ENCODE assay signal across 8 cellular contexts in the genomic region with DNA sequence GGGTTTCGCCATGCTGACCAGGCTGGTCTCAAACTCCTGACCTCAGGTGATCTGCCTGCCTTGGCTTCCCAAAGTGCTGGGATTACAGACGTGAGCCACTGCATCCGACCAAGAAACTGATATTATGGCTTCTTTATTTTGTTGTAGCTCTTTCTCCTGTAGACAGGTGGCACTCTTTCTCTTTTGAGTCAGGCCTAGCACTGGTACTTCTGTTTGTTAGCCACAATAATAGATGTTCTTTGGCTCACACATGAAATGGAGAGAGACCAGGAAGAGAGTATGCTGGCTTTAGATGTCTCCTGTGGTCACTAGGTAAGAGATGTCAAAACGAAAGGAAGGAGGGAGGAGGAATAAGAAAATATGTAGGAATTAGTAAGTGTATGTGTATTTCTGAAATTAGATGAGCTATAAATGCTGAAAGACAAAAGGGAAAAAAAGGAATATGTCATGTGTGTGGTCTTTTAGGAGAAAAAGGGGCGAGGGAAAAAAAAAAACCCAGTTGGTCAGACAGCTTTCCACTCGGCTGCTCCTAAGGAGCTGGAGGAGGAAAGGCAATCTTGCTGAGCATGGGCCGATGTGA.
DNase-seq lines count a peak whose midpoint lies in the region; ATAC-seq and TF ChIP-seq lines count a peak whose summit lies in the region.

No MANE protein-coding gene starts in this region.

- H3K27me3 Mint-ChIP-seq in H9 (ENCODE audit: low read depth): no peaks in the 10 kb centered on the region

- H3K4ac ChIP-seq in H9 (ENCODE audit: low read depth, low read length): no peak overlapping the region

- DNase-seq in CD1c-positive myeloid dendritic cell (ENCODE audit: extremely low spot score) (peak; percentile 35), H9 (no peak), NT2/D1 (ENCODE audit: low read depth, low spot score) (peak; percentile 20), choroid plexus epithelial cell (ENCODE audit: low read depth) (peak; percentile 72), medulla oblongata (ENCODE audit: extremely low spot score) (peak; percentile 60), islet precursor cell (no peak)

- H3K4me1 ChIP-seq in H9 (ENCODE audit: insufficient read depth, low read length): no peaks in the 10 kb centered on the region
- H3K4me1 ChIP-seq in NT2/D1 (ENCODE audit: insufficient read depth, insufficient read length): no peaks in the 10 kb centered on the region

- 100% methylated on average over 1 of the region's 7 CpGs for WGBS in H9 (ENCODE audit: extremely low coverage, insufficient read length, low lambda C conversion rate)

- H2AK5ac ChIP-seq in H9 (ENCODE audit: insufficient read length, low read length): no peak overlapping the region

- H3K4me3 ChIP-seq in NT2/D1 (ENCODE audit: insufficient read length, low read depth): no peak overlapping the region
- H3K4me3 ChIP-seq in choroid plexus epithelial cell (ENCODE audit: low read depth, low read length): no peak overlapping the region

- no peaks in the 10 kb centered on the region for H3K79me2 ChIP-seq in H9 (ENCODE audit: insufficient read depth, low read length)

- H2BK120ac ChIP-seq in H9 (ENCODE audit: low read depth, low read length, poor library complexity, severe bottlenecking): no peak overlapping the region

- no peak overlapping the region for H3K56ac ChIP-seq in H9 (ENCODE audit: insufficient read length, low read depth, low read length)

- ATAC-seq in HG02840 (IDR thresholded peaks at IDR 0.05; ENCODE audit: low FRiP score, unreplicated experiment) (no peak), HG02798 (IDR thresholded peaks at IDR 0.05; ENCODE audit: poor library complexity, unreplicated experiment) (no peak)

- TF ChIP-seq CTCF in H9 (conservative IDR thresholded peaks at IDR 0.05) (peak; percentile 78), choroid plexus epithelial cell (conservative IDR thresholded peaks at IDR 0.05; ENCODE audit: low read depth, low read length) (peak; percentile 67)

- no peak overlapping the region for H2BK15ac ChIP-seq in H9 (ENCODE audit: low read depth, low read length)

- no peaks in the 10 kb centered on the region for H3K4me1 Mint-ChIP-seq in H9

- H4K20me1 ChIP-seq in H9 (ENCODE audit: control insufficient read depth, insufficient read depth, insufficient read length): no peaks in the 10 kb centered on the region

- no peak overlapping the region for H3K4me2 ChIP-seq in H9 (ENCODE audit: insufficient read depth, insufficient read length, low read length)

- no peak overlapping the region for H2BK5ac ChIP-seq in H9 (ENCODE audit: insufficient read length, low read length)

- H3T11ph ChIP-seq in H9 (ENCODE audit: low read length): no peak overlapping the region

- no peak overlapping the region for H4K91ac ChIP-seq in H9 (ENCODE audit: insufficient read length, low read depth, low read length)

- no peak overlapping the region for H3K27ac Mint-ChIP-seq in H9

- no peak overlapping the region for H2AFZ ChIP-seq in H9 (ENCODE audit: low read length)

- peaks cover 0 to 3% of the 10 kb centered on the region in 2 experiments; a peak in 1 of 5 replicates for H3K9me3 Mint-ChIP-seq in H9

- H3K4me3 Mint-ChIP-seq in H9: no peak overlapping the region

- H4K5ac ChIP-seq in H9 (ENCODE audit: insufficient read length, low read depth, low read length): no peak overlapping the region

- H3K14ac ChIP-seq in H9 (ENCODE audit: insufficient read depth, low read length): no peak overlapping the region

- H3K36me3 ChIP-seq in NT2/D1 (ENCODE audit: insufficient read depth, insufficient read length, low read length): peaks cover 11% of the 10 kb centered on the region

- no peak overlapping the region for H4K8ac ChIP-seq in H9 (replicated peaks; ENCODE audit: insufficient read length, low read depth, low read length)

- H3K36me3 Mint-ChIP-seq in H9 (ENCODE audit: insufficient read depth in 1 of 3, low read depth in 3 of 3): peaks cover 0 to 13% (median 10%) of the 10 kb centered on the region in 3 experiments; a peak in 5 of 7 replicates

- H3K23me2 ChIP-seq in H9 (ENCODE audit: insufficient read length, low read depth, low read length, poor library complexity, severe bottlenecking): no peaks in the 10 kb centered on the region

- H2BK12ac ChIP-seq in H9 (ENCODE audit: insufficient read length, low read depth, low read length): no peak overlapping the region

- H3K9me3 ChIP-seq in H9 (ENCODE audit: control insufficient read depth, low read depth, low read length) (no peaks in the 10 kb centered on the region), NT2/D1 (ENCODE audit: insufficient read depth, low read length) (peaks cover 3% of the 10 kb centered on the region; the same call in 1 of the 2 replicates)

- H3K27me3 ChIP-seq in H9 (ENCODE audit: insufficient read depth, low read length) (no peaks in the 10 kb centered on the region), NT2/D1 (ENCODE audit: insufficient read depth, insufficient read length) (no peaks in the 10 kb centered on the region)

- H3K23ac ChIP-seq in H9 (ENCODE audit: insufficient read length, low read depth, low read length): no peak overlapping the region

- H3K27ac ChIP-seq in H9 (ENCODE audit: insufficient read length, low read depth, low read length): no peak overlapping the region

- no peaks in the 10 kb centered on the region for H3K79me1 ChIP-seq in H9 (ENCODE audit: insufficient read depth, low read depth, low read length, poor library complexity, severe bottlenecking)

- no peak overlapping the region for H3K9ac ChIP-seq in H9 (ENCODE audit: extremely low read depth, insufficient read length, low read length)
- no peak overlapping the region for H3K9ac ChIP-seq in NT2/D1 (ENCODE audit: insufficient read length, low read depth)

- H3K18ac ChIP-seq in H9 (ENCODE audit: insufficient read length, low read depth, low read length): no peak overlapping the region

- H2BK20ac ChIP-seq in H9 (ENCODE audit: low read depth, low read length, poor library complexity, severe bottlenecking): no peak overlapping the region

Comparison
In these comparisons a context has a peak if more than half of its experiments do, and no peak if none do; other contexts are left out.
1. DNase-seq: peak in CD1c-positive myeloid dendritic cell (single experiment), NT2/D1 (single experiment), choroid plexus epithelial cell (single experiment) and medulla oblongata (single experiment); none in H9 (single experiment) and islet precursor cell (single experiment).